ENCODE assay signal across 10 cellular contexts in genomic region chr15:47374222-47374621, GRCh38.
DNase-seq lines count a peak whose midpoint lies in the region; ATAC-seq and TF ChIP-seq lines count a peak whose summit lies in the region.
"Had no signal": no experiment of that assay in that cellular context is flagged by ENCODE, and none has a peak within 500 bp of the region (broad histone marks: within the 10 kb centered on the region; RNA-seq: fewer than 3 reads in every experiment).

No MANE protein-coding gene starts in this region.

- H3K9me3 ChIP-seq in CD4-positive, alpha-beta T cell (ENCODE audit: control insufficient read depth, low read length): no peaks in the 10 kb centered on the region
- no peaks in the 10 kb centered on the region for H3K9me3 ChIP-seq in tibial artery

- intact Hi-C loops in CD4-positive, alpha-beta T cell (cut with DNase I, micrococcal nuclease): no loop called here
- intact Hi-C loops in tibial artery (cut with DNase I; ENCODE audit: low total_unique reads): no loop called here

- in situ Hi-C loops in astrocyte of the spinal cord (cut with HindIII; ENCODE audit: low sequenced_read_pairs): no loop called here

- H3K4me1 Mint-ChIP-seq in CD4-positive, alpha-beta T cell (ENCODE audit: low read depth): no peaks in the 10 kb centered on the region
- H3K4me1 Mint-ChIP-seq: stimulated activated naive B cell treated with anti-CD40 and anti-IgM and Interleukin-4, amounts not matched to agents 10 μg/mL and 1 μg/mL and 100 μg/mL, for 72 hours had no signal

- H3K4me3 ChIP-seq in LNCaP clone FGC (ENCODE audit: low read depth, low read length) (no peak overlapping the region), astrocyte of the spinal cord (ENCODE audit: low read depth, low read length) (no peak overlapping the region), kidney epithelial cell (ENCODE audit: low read depth, low read length) (no peak overlapping the region), tibial artery (no peak overlapping the region)

- H3K9me3 Mint-ChIP-seq in CD4-positive, alpha-beta T cell: peaks cover 2% of the 10 kb centered on the region
- H3K9me3 Mint-ChIP-seq: stimulated activated naive B cell treated with anti-CD40 and anti-IgM and Interleukin-4, amounts not matched to agents 10 μg/mL and 1 μg/mL and 100 μg/mL, for 72 hours had no signal

- H3K27ac Mint-ChIP-seq in CD4-positive, alpha-beta T cell: no peak overlapping the region
- H3K27ac Mint-ChIP-seq: stimulated activated naive B cell treated with anti-CD40 and anti-IgM and Interleukin-4, amounts not matched to agents 10 μg/mL and 1 μg/mL and 100 μg/mL, for 72 hours had no signal

- no peaks in the 10 kb centered on the region for H3K4me1 ChIP-seq in tibial artery

- TF ChIP-seq CTCF in LNCaP clone FGC (IDR thresholded peaks at IDR 0.05; ENCODE audit: control insufficient read depth, extremely low read depth, insufficient read depth) (peak; percentile 57), astrocyte of the spinal cord (IDR thresholded peaks at IDR 0.05; ENCODE audit: low read depth, low read length) (peak; percentile 41), kidney epithelial cell (IDR thresholded peaks at IDR 0.05; ENCODE audit: insufficient read depth, low read length, poor library complexity, severe bottlenecking) (peak; percentile 30), tibial artery (IDR thresholded peaks at IDR 0.05) (no peak)
- TF ChIP-seq CTCF in CD4-positive, alpha-beta T cell (IDR thresholded peaks at IDR 0.05): no peak

- H3K36me3 ChIP-seq in kidney epithelial cell (ENCODE audit: control insufficient read depth, insufficient read depth, low read length) (no peaks in the 10 kb centered on the region), tibial artery (no peaks in the 10 kb centered on the region)

- H3K4me3 Mint-ChIP-seq in CD4-positive, alpha-beta T cell: no peak overlapping the region
- H3K4me3 Mint-ChIP-seq: stimulated activated naive B cell treated with anti-CD40 and anti-IgM and Interleukin-4, amounts not matched to agents 10 μg/mL and 1 μg/mL and 100 μg/mL, for 72 hours had no signal

- CTCF ChIA-PET in CD4-positive, alpha-beta T cell (lab: Charles Lee): no interaction called here

- no peaks in the 10 kb centered on the region for H3K36me3 Mint-ChIP-seq in CD4-positive, alpha-beta T cell (ENCODE audit: low read depth)
- H3K36me3 Mint-ChIP-seq: stimulated activated naive B cell treated with anti-CD40 and anti-IgM and Interleukin-4, amounts not matched to agents 10 μg/mL and 1 μg/mL and 100 μg/mL, for 72 hours had no signal

- H3K27ac ChIP-seq in CD4-positive, alpha-beta T cell (ENCODE audit: low read depth, low read length): no peak overlapping the region
- no peak overlapping the region for H3K27ac ChIP-seq in tibial artery

- no peaks in the 10 kb centered on the region for H3K27me3 Mint-ChIP-seq in CD4-positive, alpha-beta T cell
- H3K27me3 Mint-ChIP-seq: stimulated activated naive B cell treated with anti-CD40 and anti-IgM and Interleukin-4, amounts not matched to agents 10 μg/mL and 1 μg/mL and 100 μg/mL, for 72 hours had no signal

- no peak for ATAC-seq in CD4-positive, alpha-beta T cell (ENCODE audit: poor library complexity)
- no peak for ATAC-seq in GM21717 (IDR thresholded peaks at IDR 0.05; ENCODE audit: unreplicated experiment)
- ATAC-seq: stimulated activated naive B cell treated with anti-CD40 and anti-IgM and Interleukin-4, amounts not matched to agents 10 μg/mL and 1 μg/mL and 100 μg/mL, for 72 hours had no signal

- H3K27me3 ChIP-seq in kidney epithelial cell (ENCODE audit: control insufficient read depth, insufficient read depth, low read length) (no peaks in the 10 kb centered on the region), tibial artery (no peaks in the 10 kb centered on the region)
- no peaks in the 10 kb centered on the region for H3K27me3 ChIP-seq in CD4-positive, alpha-beta T cell (ENCODE audit: control insufficient read depth, insufficient read depth, low read length)

- DNase-seq in DMS53 treated with DMSO at 0.1 percent for 48 hours (lab: John Stamatoyannopoulos, UW; ENCODE audit: unreplicated experiment) (peak; percentile 28), LNCaP clone FGC (ENCODE audit: low read depth) (no peak), astrocyte of the spinal cord (ENCODE audit: low read depth, low spot score) (no peak), kidney epithelial cell (ENCODE audit: low read depth) (no peak), cerebellum (ENCODE audit: low spot score) (no peak), tibial artery (no peak)
- no peak for DNase-seq in CD4-positive, alpha-beta T cell
- DNase-seq: amniotic stem cell; stimulated activated naive B cell treated with anti-CD40 and anti-IgM and Interleukin-4, amounts not matched to agents 10 μg/mL and 1 μg/mL and 100 μg/mL, for 72 hours had no signal

- POLR2A ChIA-PET in CD4-positive, alpha-beta T cell (lab: Charles Lee): no interaction called here

Comparison
In these comparisons a context has a peak if more than half of its experiments do, and no peak if none do; other contexts are left out.
1. CTCF ChIP-seq: peak in LNCaP clone FGC (single experiment), astrocyte of the spinal cord (single experiment) and kidney epithelial cell (single experiment); none in CD4-positive, alpha-beta T cell (single experiment) and tibial artery (0 of 2).